In the genomic region with DNA sequence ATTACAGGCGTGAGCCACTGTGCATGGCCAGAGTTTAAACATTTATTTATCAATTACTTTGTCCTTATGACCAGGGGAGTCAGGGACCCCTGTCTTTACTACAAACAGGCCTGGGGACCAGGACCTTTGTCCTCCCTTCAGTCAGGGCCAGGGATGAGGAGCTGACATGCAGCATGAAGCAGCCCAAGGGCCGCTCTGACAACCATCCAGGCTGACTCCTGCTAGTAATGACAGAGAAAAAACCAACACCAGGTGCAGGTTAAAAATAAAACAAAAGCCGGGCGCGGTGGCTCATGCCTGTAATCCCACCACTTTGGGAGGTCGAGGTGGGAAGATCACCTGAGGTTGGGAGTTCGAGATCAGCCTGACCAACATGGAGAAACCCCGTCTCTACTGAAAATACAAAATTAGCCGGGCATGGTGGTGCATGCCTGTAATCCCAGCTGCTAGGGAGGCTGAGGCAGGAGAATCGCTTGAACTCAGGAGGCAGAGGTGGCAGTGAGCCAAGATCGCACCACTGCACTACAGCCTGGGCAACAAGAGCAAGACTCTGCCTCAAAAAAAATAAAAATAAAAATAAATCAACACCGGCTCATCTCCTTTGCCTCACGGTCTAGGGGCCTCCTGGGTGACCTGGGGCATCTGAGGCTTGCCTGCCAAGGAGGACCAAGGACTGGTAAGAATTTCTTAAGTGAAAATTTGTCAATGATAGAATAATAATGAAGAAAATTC, we compare ENCODE assay signal across 8 cellular contexts. TPM values are rescaled to one million over a fixed set of nuclear protein-coding genes. Genes with fewer than 3 reads are reported as not detected.
DNase-seq lines count a peak whose midpoint lies in the region; ATAC-seq and TF ChIP-seq lines count a peak whose summit lies in the region.
"Not testable (repeated sequence)": the region's sequence is repeated elsewhere in the genome, so short reads cannot be mapped to it uniquely, and the experiment has no call there.

No MANE protein-coding gene starts in this region.

- peaks cover 8 to 52% (median 29%) of the 10 kb centered on the region in 4 donors for H3K4me1 Mint-ChIP-seq in CD4-positive, CD25-positive, alpha-beta regulatory T cell
- H3K4me1 Mint-ChIP-seq in brain = peaks cover 28% of the 10 kb centered on the region
- peaks cover 20 to 27% of the 10 kb centered on the region in 2 donors for H3K4me1 Mint-ChIP-seq in natural killer cell

- peak overlapping the region in 2 of 3 donors; percentile 59 to 92 for H3K27ac Mint-ChIP-seq in CD4-positive, CD25-positive, alpha-beta regulatory T cell
- H3K27ac Mint-ChIP-seq in brain (peak overlapping the region in 4 of 5 experiments; percentile 15 to 75 (median 32)), natural killer cell (peak overlapping the region in 1 of 2 donors; percentile 79)

- not testable (repeated sequence) for TF ChIP-seq CTCF in WERI-Rb-1 (IDR thresholded peaks at IDR 0.05; ENCODE audit: low read depth, low read length); brain (conservative IDR thresholded peaks at IDR 0.05); cardiac muscle cell (IDR thresholded peaks at IDR 0.05; ENCODE audit: low read depth, low read length); natural killer cell (IDR thresholded peaks at IDR 0.05); vagina (IDR thresholded peaks at IDR 0.05)

- peak overlapping the region in 1 of 3 donors; percentile 74 for H3K9ac ChIP-seq in skeletal muscle tissue (ENCODE audit: low read depth in 1 of 3, low read length in 3 of 3)

- H3K4me3 Mint-ChIP-seq in CD4-positive, CD25-positive, alpha-beta regulatory T cell; brain: not testable (repeated sequence)
- peak overlapping the region; percentile 35 for H3K4me3 Mint-ChIP-seq in natural killer cell

- H3K4me3 ChIP-seq in CD4-positive, CD25-positive, alpha-beta regulatory T cell (ENCODE audit: low read depth, low read length); WERI-Rb-1 (ENCODE audit: low read depth, low read length); cardiac muscle cell; right cardiac atrium (ENCODE audit: low read length); skeletal muscle tissue (ENCODE audit: low read length in 3 of 3); vagina: not testable (repeated sequence)

- TF ChIP-seq POLR2A in vagina (IDR thresholded peaks at IDR 0.05) = not testable (repeated sequence)

- WGBS in right cardiac atrium = 82% methylated on average over 13 of the region's 13 CpGs

- not testable (repeated sequence) for H3K27ac ChIP-seq in CD4-positive, CD25-positive, alpha-beta regulatory T cell (ENCODE audit: insufficient read depth, low read length, poor library complexity, severe bottlenecking); right cardiac atrium (ENCODE audit: low read length)
- H3K27ac ChIP-seq in WERI-Rb-1 (peak overlapping the region; percentile 67), cardiac muscle cell (peak overlapping the region; percentile 34), skeletal muscle tissue (ENCODE audit: low read depth, low read length) (peak overlapping the region; percentile 82), vagina (peak overlapping the region; percentile 75)

- H3K4me1 ChIP-seq in CD4-positive, CD25-positive, alpha-beta regulatory T cell (ENCODE audit: control insufficient read depth, insufficient read depth, low read length, poor library complexity, severe bottlenecking); right cardiac atrium (ENCODE audit: control insufficient read depth, insufficient read depth, low read length): not testable (repeated sequence)
- H3K4me1 ChIP-seq in cardiac muscle cell (ENCODE audit: low read depth) (peaks cover 11% of the 10 kb centered on the region), skeletal muscle tissue (ENCODE audit: control insufficient read depth in 3 of 3, insufficient read depth in 3 of 3, low read length in 3 of 3) (peaks cover 58 to 69% (median 67%) of the 10 kb centered on the region in 3 donors), vagina (peaks cover 44% of the 10 kb centered on the region)

- not testable (repeated sequence) for H3K27me3 Mint-ChIP-seq in CD4-positive, CD25-positive, alpha-beta regulatory T cell; brain; natural killer cell (ENCODE audit: low read depth in 2 of 2)

- H3K9me3 Mint-ChIP-seq in CD4-positive, CD25-positive, alpha-beta regulatory T cell; brain; natural killer cell: not testable (repeated sequence)

- DNase-seq in CD4-positive, CD25-positive, alpha-beta regulatory T cell; WERI-Rb-1; cardiac muscle cell (ENCODE audit: low read depth in 1 of 2, low spot score in 1 of 2); natural killer cell; vagina (ENCODE audit: extremely low spot score in 2 of 2): not testable (repeated sequence)
- peak in 2 of 3 donors; percentile 22 to 63 for DNase-seq in right cardiac atrium

- peaks cover 53% of the 10 kb centered on the region for H3K36me3 ChIP-seq in CD4-positive, CD25-positive, alpha-beta regulatory T cell (ENCODE audit: control insufficient read depth, insufficient read depth, low read length)
- H3K36me3 ChIP-seq in WERI-Rb-1 (peaks cover 26% of the 10 kb centered on the region), skeletal muscle tissue (ENCODE audit: control insufficient read depth in 3 of 3, insufficient read depth in 3 of 3, low read length in 3 of 3) (peaks cover 23 to 33% (median 31%) of the 10 kb centered on the region in 3 donors), vagina (peaks cover 0 to 21% of the 10 kb centered on the region in 2 donors)
- not testable (repeated sequence) for H3K36me3 ChIP-seq in cardiac muscle cell

- H3K9me3 ChIP-seq in CD4-positive, CD25-positive, alpha-beta regulatory T cell (ENCODE audit: control insufficient read depth in 2 of 2, low read length in 2 of 2); WERI-Rb-1 (ENCODE audit: severe bottlenecking); cardiac muscle cell (ENCODE audit: low read depth); right cardiac atrium (ENCODE audit: control insufficient read depth, low read length); skeletal muscle tissue (ENCODE audit: control insufficient read depth in 3 of 3, low read length in 3 of 3); vagina: not testable (repeated sequence)

- not testable (repeated sequence) for ATAC-seq in CD4-positive, CD25-positive, alpha-beta regulatory T cell (ENCODE audit: low read depth in 2 of 2); right cardiac atrium; natural killer cell

- intact Hi-C loops in right cardiac atrium (cut with DNase I) = loop anchor here in 1 of 4 donors (10.0 kb wide), 1 partner anchor 808 kb away; a partner anchor contains a TSS
- intact Hi-C loops in natural killer cell (cut with micrococcal nuclease); vagina (cut with DNase I): not testable (repeated sequence)

- H3K36me3 Mint-ChIP-seq in CD4-positive, CD25-positive, alpha-beta regulatory T cell = peaks cover 25% of the 10 kb centered on the region
- H3K36me3 Mint-ChIP-seq in brain = peaks cover 66% of the 10 kb centered on the region
- H3K36me3 Mint-ChIP-seq in natural killer cell = not testable (repeated sequence)

- H3K27me3 ChIP-seq in CD4-positive, CD25-positive, alpha-beta regulatory T cell (ENCODE audit: control insufficient read depth, insufficient read depth, low read length); WERI-Rb-1 (ENCODE audit: insufficient read depth, low read depth, severe bottlenecking); cardiac muscle cell; right cardiac atrium (ENCODE audit: control insufficient read depth, insufficient read depth); skeletal muscle tissue (ENCODE audit: control insufficient read depth in 3 of 3, insufficient read depth in 3 of 3, low read length in 3 of 3); vagina: not testable (repeated sequence)

RNA-seq across cellular contexts. Expression of a gene that starts 20.6 kb away (rescaled TPM):
- 35.5 TPM for total RNA-seq in CD4-positive, CD25-positive, alpha-beta regulatory T cell
- polyA plus RNA-seq in CD4-positive, CD25-positive, alpha-beta regulatory T cell = 10 to 100 TPM; 18.8 to 29.2 (median 26.4) TPM
- polyA plus RNA-seq in brain (ENCODE audit: insufficient read depth, low read depth, low replicate concordance) = 33.4 TPM
- 17.4 and 26.1 TPM in 2 replicates for total RNA-seq in cardiac muscle cell
- polyA plus RNA-seq in cardiac muscle cell = 15.4 and 31.2 TPM in 2 replicates
- total RNA-seq in right cardiac atrium = 10 to 100 TPM; 47.8 to 66.1 (median 57.5) TPM
- 24.3 TPM for polyA plus RNA-seq in right cardiac atrium
- 10 to 100 TPM; 32.2 to 47.2 (median 37.6) TPM for total RNA-seq in natural killer cell
- total RNA-seq in skeletal muscle tissue = 26.6 TPM
- total RNA-seq in vagina = 93.3 TPM

RNA-seq across cellular contexts. Expression of a gene that starts 29.1 kb away (rescaled TPM):
- total RNA-seq in CD4-positive, CD25-positive, alpha-beta regulatory T cell = 83.2 TPM
- 100 to 1,000 TPM; 123 to 158 (median 140) TPM for polyA plus RNA-seq in CD4-positive, CD25-positive, alpha-beta regulatory T cell
- 82.0 TPM for polyA plus RNA-seq in brain (ENCODE audit: insufficient read depth, low read depth, low replicate concordance)
- total RNA-seq in cardiac muscle cell = 34.6 and 37.7 TPM in 2 replicates
- polyA plus RNA-seq in cardiac muscle cell = 128 and 164 TPM in 2 replicates
- total RNA-seq in right cardiac atrium = 100 to 1,000 TPM in 3 of 4 donors, 10 to 100 TPM in 1; 87.7 to 114 (median 108) TPM
- polyA plus RNA-seq in right cardiac atrium = 115 TPM
- 100 to 1,000 TPM; 171 to 220 (median 172) TPM for total RNA-seq in natural killer cell
- total RNA-seq in skeletal muscle tissue = 20.9 TPM
- 44.9 TPM for total RNA-seq in vagina

RNA-seq across cellular contexts. Expression of a gene that starts 45.8 kb away (rescaled TPM):
- total RNA-seq in CD4-positive, CD25-positive, alpha-beta regulatory T cell = 2.1 TPM
- polyA plus RNA-seq in CD4-positive, CD25-positive, alpha-beta regulatory T cell = 1 to 10 TPM; 2.7 to 8.8 (median 3.5) TPM
- polyA plus RNA-seq in brain (ENCODE audit: insufficient read depth, low read depth, low replicate concordance) (5.0 TPM), cardiac muscle cell (8.5 and 15.6 TPM in 2 replicates), right cardiac atrium (4.7 TPM)
- total RNA-seq in cardiac muscle cell (6.1 and 8.6 TPM in 2 replicates), right cardiac atrium (1 to 10 TPM; 3.4 to 5.4 (median 4.2) TPM), natural killer cell (1 to 10 TPM; 1.6 to 4.1 (median 2.7) TPM), skeletal muscle tissue (2.6 TPM), vagina (1.5 TPM)
